25 cellular contexts compared by ENCODE assay signal in genomic region chr3:4523710-4524422, GRCh38. TPM values are rescaled to one million over a fixed set of nuclear protein-coding genes. Genes with fewer than 3 reads are reported as not detected.
DNase-seq lines count a peak whose midpoint lies in the region; ATAC-seq and TF ChIP-seq lines count a peak whose summit lies in the region.
"Had no signal": no experiment of that assay in that cellular context is flagged by ENCODE, and none has a peak within 500 bp of the region (broad histone marks: within the 10 kb centered on the region; RNA-seq: fewer than 3 reads in every experiment).

No MANE protein-coding gene starts in this region.

- H3K4me1 Mint-ChIP-seq in naive thymus-derived CD4-positive, alpha-beta T cell, result peaks cover 26 to 65% (median 39%) of the 10 kb centered on the region in 7 donors

- ATAC-seq in GM21423 (IDR thresholded peaks at IDR 0.05; ENCODE audit: unreplicated experiment), result no peak
- ATAC-seq in naive thymus-derived CD4-positive, alpha-beta T cell, result no peak
- ATAC-seq: left lung had no signal

- H3K4me3 ChIP-seq in BE2C (ENCODE audit: low read depth, low read length) (peak overlapping the region; percentile 20; the same call in 1 of the 2 replicates), dorsolateral prefrontal cortex (no peak overlapping the region), rectal smooth muscle tissue (ENCODE audit: low read length) (no peak overlapping the region)
- no peak overlapping the region for H3K4me3 ChIP-seq in naive thymus-derived CD4-positive, alpha-beta T cell (ENCODE audit: low read length)
- H3K4me3 ChIP-seq: left lung, mucosa of descending colon, neural progenitor cell had no signal

- H3K36me3 ChIP-seq in BE2C (peaks cover 11% of the 10 kb centered on the region), rectal smooth muscle tissue (ENCODE audit: control insufficient read depth, insufficient read depth, low read length) (no peaks in the 10 kb centered on the region)
- peaks cover 0 to 8% (median 0%) of the 10 kb centered on the region in 3 experiments for H3K36me3 ChIP-seq in naive thymus-derived CD4-positive, alpha-beta T cell (ENCODE audit: control insufficient read depth in 2 of 3, insufficient read depth in 3 of 3, low read length in 3 of 3)
- H3K36me3 ChIP-seq: left lung, neural progenitor cell, WERI-Rb-1 had no signal

- H3K9me3 Mint-ChIP-seq in naive thymus-derived CD4-positive, alpha-beta T cell, result peaks cover 0 to 2% (median 0%) of the 10 kb centered on the region in 11 donors
- H3K9me3 Mint-ChIP-seq: activated naive CD8-positive, alpha-beta T cell treated with anti-CD3 and anti-CD28 coated beads for 36 hours; immature natural killer cell; neural progenitor cell had no signal

- CTCF ChIA-PET in naive thymus-derived CD4-positive, alpha-beta T cell (lab: Charles Lee), result no interaction called here

- H3K27me3 Mint-ChIP-seq in naive thymus-derived CD4-positive, alpha-beta T cell, result no peaks in the 10 kb centered on the region
- H3K27me3 Mint-ChIP-seq: activated naive CD8-positive, alpha-beta T cell treated with anti-CD3 and anti-CD28 coated beads for 36 hours had no signal

- H3K4me1 ChIP-seq in BE2C (peaks cover 34% of the 10 kb centered on the region), rectal smooth muscle tissue (ENCODE audit: control insufficient read depth, insufficient read depth, low read length) (peaks cover 9% of the 10 kb centered on the region)
- H3K4me1 ChIP-seq in naive thymus-derived CD4-positive, alpha-beta T cell (ENCODE audit: control insufficient read depth in 2 of 2, insufficient read depth in 2 of 2, low read length in 2 of 2), result peaks cover 5 to 8% of the 10 kb centered on the region in 2 donors
- H3K4me1 ChIP-seq: neural progenitor cell had no signal

- DNase-seq in BE2C, result peak; percentile 62
- peak; percentile 99 for DNase-seq in SK-N-DZ (ENCODE audit: low spot score)
- DNase-seq in dorsolateral prefrontal cortex, result no peak
- DNase-seq in MV-4-11 (lab: John Stamatoyannopoulos, UW), result no peak
- no peak for DNase-seq in amniotic stem cell (lab: John Stamatoyannopoulos, UW)
- DNase-seq in naive thymus-derived CD4-positive, alpha-beta T cell, result no peak
- DNase-seq: ACHN; activated CD4-positive, alpha-beta T cell treated with anti-CD3 and anti-CD28 coated beads, Interleukin-2, amount 50 U/mL, for 4 hours; activated CD8-positive, alpha-beta memory T cell treated with anti-CD3 and anti-CD28 coated beads, Interleukin-2, amount 50 U/mL, for 4 hours; activated naive CD8-positive, alpha-beta T cell treated with anti-CD3 and anti-CD28 coated beads for 36 hours; C1 segment of cervical spinal cord; effector memory CD4-positive, alpha-beta T cell; foreskin melanocyte; hippocampal formation; immature natural killer cell; Kasumi-1; left lung; NCI-H187; RPMI8226; substantia nigra; WERI-Rb-1 had no signal

- H3K27me3 ChIP-seq in BE2C (no peaks in the 10 kb centered on the region), dorsolateral prefrontal cortex (no peaks in the 10 kb centered on the region), rectal smooth muscle tissue (ENCODE audit: control insufficient read depth, insufficient read depth, low read length) (no peaks in the 10 kb centered on the region)
- no peaks in the 10 kb centered on the region for H3K27me3 ChIP-seq in naive thymus-derived CD4-positive, alpha-beta T cell (ENCODE audit: control insufficient read depth in 2 of 2, insufficient read depth in 2 of 2, low read length in 2 of 2)
- H3K27me3 ChIP-seq: left lung, neural progenitor cell had no signal

- H3K9me3 ChIP-seq in BE2C, result no peaks in the 10 kb centered on the region
- no peaks in the 10 kb centered on the region for H3K9me3 ChIP-seq in naive thymus-derived CD4-positive, alpha-beta T cell (ENCODE audit: control insufficient read depth in 2 of 3, low read length in 3 of 3)
- H3K9me3 ChIP-seq: left lung, mucosa of descending colon had no signal

- POLR2A ChIA-PET in naive thymus-derived CD4-positive, alpha-beta T cell (lab: Charles Lee), result interaction anchor here (6.9 kb wide), 1 partner anchor 30 kb away, joined by 97 read pairs; the partner anchor contains the start of gene ITPR1

- H3K4me3 Mint-ChIP-seq in naive thymus-derived CD4-positive, alpha-beta T cell, result no peak overlapping the region
- H3K4me3 Mint-ChIP-seq: activated naive CD8-positive, alpha-beta T cell treated with anti-CD3 and anti-CD28 coated beads for 36 hours; immature natural killer cell; neural progenitor cell had no signal

- no peak overlapping the region for H3K9ac ChIP-seq in rectal smooth muscle tissue (ENCODE audit: low read length)
- H3K9ac ChIP-seq: neural progenitor cell had no signal

- intact Hi-C loops in dorsolateral prefrontal cortex (cut with DNase I), result no loop called here
- intact Hi-C loops in naive thymus-derived CD4-positive, alpha-beta T cell (cut with micrococcal nuclease), result no loop called here

- H3K27ac ChIP-seq in dorsolateral prefrontal cortex, result peak overlapping the region in 52 of 59 donors; percentile 7 to 86 (median 69)
- peak overlapping the region; percentile 27 for H3K27ac ChIP-seq in rectal smooth muscle tissue (ENCODE audit: low read depth, low read length)
- H3K27ac ChIP-seq in naive thymus-derived CD4-positive, alpha-beta T cell (ENCODE audit: low read depth, low read length), result no peak overlapping the region
- H3K27ac ChIP-seq: left lung, neural progenitor cell, WERI-Rb-1 had no signal

- TF ChIP-seq CTCF in BE2C (IDR thresholded peaks at IDR 0.05; ENCODE audit: low read depth, low read length) (no peak), dorsolateral prefrontal cortex (IDR thresholded peaks at IDR 0.05 in 54 of 56, conservative IDR thresholded peaks at IDR 0.05 in 2 of 56; ENCODE audit: low read depth in 1 of 56, partially characterized antibody in 56 of 56) (no peak)

- H3K27ac Mint-ChIP-seq in naive thymus-derived CD4-positive, alpha-beta T cell, result no peak overlapping the region
- H3K27ac Mint-ChIP-seq: activated naive CD8-positive, alpha-beta T cell treated with anti-CD3 and anti-CD28 coated beads for 36 hours; immature natural killer cell; neural progenitor cell had no signal

- peaks cover 4 to 40% (median 22%) of the 10 kb centered on the region in 5 donors for H3K36me3 Mint-ChIP-seq in naive thymus-derived CD4-positive, alpha-beta T cell
- H3K36me3 Mint-ChIP-seq: neural progenitor cell had no signal

RNA-seq across cellular contexts. Expression of gene ITPR1, which starts 30.7 kb away (rescaled TPM):
- 37.1 TPM for polyA plus RNA-seq in BE2C (2012; ENCODE audit: insufficient read depth, insufficient read length, low read depth)
- polyA plus RNA-seq in SK-N-DZ (2014; cell fraction: cytosol; rRNA removed), result 12.7 and 22.0 TPM in 2 replicates
- polyA plus RNA-seq in SK-N-DZ (2014; cell fraction: nucleus; rRNA removed), result 34.3 and 39.4 TPM in 2 replicates
- 100 to 1,000 TPM in 119 of 120 experiments, 10 to 100 TPM in 1; 93.6 to 417 (median 307) TPM for total RNA-seq in dorsolateral prefrontal cortex
- total RNA-seq in naive thymus-derived CD4-positive, alpha-beta T cell, result 100 to 1,000 TPM in 1 of 5 experiments, 10 to 100 TPM in 4; 66.7 to 118 (median 90.7) TPM
- 10 to 100 TPM; 15.1 to 15.3 TPM for polyA plus RNA-seq in naive thymus-derived CD4-positive, alpha-beta T cell

RNA-seq across cellular contexts. Expression of gene SUMF1, which starts 56.8 kb away (rescaled TPM):
- polyA plus RNA-seq in BE2C (2012; ENCODE audit: insufficient read depth, insufficient read length, low read depth), result 2.4 TPM
- polyA plus RNA-seq in SK-N-DZ (2014; cell fraction: cytosol; rRNA removed), result 25.8 and 27.2 TPM in 2 replicates
- 12.5 and 13.7 TPM in 2 replicates for polyA plus RNA-seq in SK-N-DZ (2014; cell fraction: nucleus; rRNA removed)
- 10 to 100 TPM; 12.4 to 26.6 (median 17.6) TPM for total RNA-seq in dorsolateral prefrontal cortex
- 10 to 100 TPM in 4 of 5 experiments, 1 to 10 TPM in 1; 9.2 to 20.0 (median 16.0) TPM for total RNA-seq in naive thymus-derived CD4-positive, alpha-beta T cell
- 10 to 100 TPM; 28.6 to 31.0 TPM for polyA plus RNA-seq in naive thymus-derived CD4-positive, alpha-beta T cell

Comparison
In these comparisons a context has a peak if more than half of its experiments do, and no peak if none do; other contexts are left out.
1. DNase-seq: peak in BE2C (single experiment) and SK-N-DZ (single experiment); none in dorsolateral prefrontal cortex (0 of 10), MV-4-11 (single experiment), amniotic stem cell (single experiment) and naive thymus-derived CD4-positive, alpha-beta T cell (0 of 9).